10 cellular contexts compared by ENCODE assay signal in genomic region chr1:100452641-100453040, GRCh38.
DNase-seq lines count a peak whose midpoint lies in the region; ATAC-seq and TF ChIP-seq lines count a peak whose summit lies in the region.
"Had no signal": no experiment of that assay in that cellular context is flagged by ENCODE, and none has a peak within 500 bp of the region (broad histone marks: within the 10 kb centered on the region; RNA-seq: fewer than 3 reads in every experiment).

No MANE protein-coding gene starts in this region.

- peaks cover 8% of the 10 kb centered on the region for H3K9me3 Mint-ChIP-seq in activated CD4-positive, alpha-beta T cell treated with anti-CD3 and anti-CD28 coated beads, Interleukin-2, amount 10 ng/mL, durations not matched to agents 7 days and 5 days
- H3K9me3 Mint-ChIP-seq: nephron had no signal

- TF ChIP-seq CTCF in VCaP (conservative IDR thresholded peaks at IDR 0.05) = no peak

- POLR2A ChIA-PET in activated CD4-positive, alpha-beta T cell treated with anti-CD3 and anti-CD28 coated beads, Interleukin-2, amount 10 ng/mL, durations not matched to agents 7 days and 5 days (lab: Charles Lee) = no interaction called here

- ATAC-seq in HG02870 (IDR thresholded peaks at IDR 0.05; ENCODE audit: unreplicated experiment) (peak; percentile 75), SK-N-SH treated with all-trans-retinoic acid at 6 μM for 48 hours (no peak)

- CTCF ChIA-PET in activated CD4-positive, alpha-beta T cell treated with anti-CD3 and anti-CD28 coated beads, Interleukin-2, amount 10 ng/mL, durations not matched to agents 7 days and 5 days (lab: Charles Lee) = interaction anchor here (1.2 to 1.7 kb wide), 2 partner anchors 11 to 624 kb away, joined by 3 read pairs; no protein-coding TSS in a partner anchor

- peaks cover 69% of the 10 kb centered on the region for H3K36me3 Mint-ChIP-seq in activated CD4-positive, alpha-beta T cell treated with anti-CD3 and anti-CD28 coated beads, Interleukin-2, amount 10 ng/mL, durations not matched to agents 7 days and 5 days (ENCODE audit: low read depth)

- DNase-seq in activated CD4-positive, alpha-beta T cell treated with anti-CD3 and anti-CD28 coated beads, Interleukin-2, amount 10 ng/mL, durations not matched to agents 7 days and 5 days = no peak
- DNase-seq in activated CD4-positive, alpha-beta T cell treated with anti-CD3 and anti-CD28 coated beads for 4 hours = no peak
- DNase-seq in renal cortical epithelial cell (ENCODE audit: low read depth) (peak; percentile 30), AG20443 (ENCODE audit: low spot score) (no peak), NCI-H146 treated with DMSO at 0.1 percent for 48 hours (lab: John Stamatoyannopoulos, UW; ENCODE audit: unreplicated experiment) (no peak)
- DNase-seq: ACHN had no signal

- no peak overlapping the region for H3K4me3 Mint-ChIP-seq in activated CD4-positive, alpha-beta T cell treated with anti-CD3 and anti-CD28 coated beads, Interleukin-2, amount 10 ng/mL, durations not matched to agents 7 days and 5 days
- H3K4me3 Mint-ChIP-seq: nephron had no signal

- peak overlapping the region; percentile 90 for H3K27ac Mint-ChIP-seq in activated CD4-positive, alpha-beta T cell treated with anti-CD3 and anti-CD28 coated beads, Interleukin-2, amount 10 ng/mL, durations not matched to agents 7 days and 5 days
- H3K27ac Mint-ChIP-seq: nephron had no signal

- peaks cover 79% of the 10 kb centered on the region for H3K4me1 Mint-ChIP-seq in activated CD4-positive, alpha-beta T cell treated with anti-CD3 and anti-CD28 coated beads, Interleukin-2, amount 10 ng/mL, durations not matched to agents 7 days and 5 days
- H3K4me1 Mint-ChIP-seq: nephron had no signal

- peak overlapping the region; percentile 56 for H3K27ac ChIP-seq in VCaP

- no peaks in the 10 kb centered on the region for H3K27me3 Mint-ChIP-seq in activated CD4-positive, alpha-beta T cell treated with anti-CD3 and anti-CD28 coated beads, Interleukin-2, amount 10 ng/mL, durations not matched to agents 7 days and 5 days

TF ChIP-seq in SK-N-SH treated with all-trans-retinoic acid at 6 μM for 48 hours, 23 proteins besides CTCF, POLR2A, EP300 and RAD21:
- no peak for TF ChIP-seq CSDC2 (CRISPR knock-in tag; IDR thresholded peaks at IDR 0.05)
- TF ChIP-seq PATZ1 (CRISPR knock-in tag; IDR thresholded peaks at IDR 0.05; ENCODE audit: borderline replicate concordance) = no peak
- no peak for TF ChIP-seq TSHZ2 (CRISPR knock-in tag; IDR thresholded peaks at IDR 0.05)
TF ChIP-seq in SK-N-SH treated with all-trans-retinoic acid at 6 μM for 48 hours: peak in this region for 0.
